Comparison of ENCODE assay signal across 16 cellular contexts in the genomic region with DNA sequence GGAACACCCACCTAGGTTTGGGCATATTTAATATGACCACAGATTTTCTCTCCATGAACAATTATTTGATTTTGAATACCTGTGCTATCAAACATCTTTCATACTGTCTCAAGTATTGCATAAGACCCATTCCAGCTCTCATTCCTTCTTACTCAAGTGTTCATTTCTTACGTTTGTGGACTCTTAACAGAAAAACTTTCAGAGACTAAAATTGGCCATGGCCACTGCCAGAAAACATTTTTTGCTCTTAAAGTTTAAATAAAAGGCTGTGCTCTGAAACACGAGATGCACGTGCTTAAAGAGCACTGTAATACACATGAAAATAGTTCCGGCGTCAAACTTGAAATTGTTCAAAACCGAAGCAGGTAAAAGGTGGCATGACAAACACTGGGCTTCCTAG.
DNase-seq lines count a peak whose midpoint lies in the region; ATAC-seq and TF ChIP-seq lines count a peak whose summit lies in the region.
"Had no signal": no experiment of that assay in that cellular context is flagged by ENCODE, and none has a peak within 500 bp of the region (broad histone marks: within the 10 kb centered on the region; RNA-seq: fewer than 3 reads in every experiment).

No MANE protein-coding gene starts in this region.

- peak overlapping the region; percentile 90 for H3K27ac Mint-ChIP-seq in activated T-cell treated with anti-CD3 and anti-CD28 coated beads, Interleukin-2, amount 50 U/mL, for 24 hours
- H3K27ac Mint-ChIP-seq in T-cell (peak overlapping the region; percentile 87 to 90), osteocyte (ENCODE audit: unreplicated experiment) (no peak overlapping the region)
- H3K27ac Mint-ChIP-seq in stimulated activated effector memory CD8-positive, alpha-beta T cell treated with anti-CD3 and anti-CD28 coated beads, Interleukin-12 subunit alpha, Interleukin-12 subunit beta, amount 100 ng/mL, for 72 hours, result peak overlapping the region; percentile 68
- H3K27ac Mint-ChIP-seq: type B pancreatic cell had no signal

- H3K27me3 Mint-ChIP-seq in activated T-cell treated with anti-CD3 and anti-CD28 coated beads, Interleukin-2, amount 50 U/mL, for 24 hours, result no peaks in the 10 kb centered on the region
- no peaks in the 10 kb centered on the region for H3K27me3 Mint-ChIP-seq in T-cell
- no peaks in the 10 kb centered on the region for H3K27me3 Mint-ChIP-seq in osteocyte (ENCODE audit: unreplicated experiment)
- H3K27me3 Mint-ChIP-seq: type B pancreatic cell had no signal

- peaks cover 82% of the 10 kb centered on the region for H3K4me1 Mint-ChIP-seq in activated T-cell treated with anti-CD3 and anti-CD28 coated beads, Interleukin-2, amount 50 U/mL, for 24 hours (ENCODE audit: low read depth)
- H3K4me1 Mint-ChIP-seq in T-cell (peaks cover 70 to 77% (median 76%) of the 10 kb centered on the region in 3 donors), osteocyte (ENCODE audit: unreplicated experiment) (peaks cover 35% of the 10 kb centered on the region)
- peaks cover 65% of the 10 kb centered on the region for H3K4me1 Mint-ChIP-seq in stimulated activated effector memory CD8-positive, alpha-beta T cell treated with anti-CD3 and anti-CD28 coated beads, Interleukin-12 subunit alpha, Interleukin-12 subunit beta, amount 100 ng/mL, for 72 hours

- no peak for ATAC-seq in T-cell (replicated peaks in 1 of 4)
- ATAC-seq in stimulated activated effector memory CD8-positive, alpha-beta T cell treated with anti-CD3 and anti-CD28 coated beads, Interleukin-12 subunit alpha, Interleukin-12 subunit beta, amount 100 ng/mL, for 72 hours, result no peak

- H3K36me3 Mint-ChIP-seq in activated T-cell treated with anti-CD3 and anti-CD28 coated beads, Interleukin-2, amount 50 U/mL, for 24 hours (ENCODE audit: low read depth), result no peaks in the 10 kb centered on the region
- H3K36me3 Mint-ChIP-seq in T-cell, result peaks cover 9% of the 10 kb centered on the region
- peaks cover 18% of the 10 kb centered on the region for H3K36me3 Mint-ChIP-seq in stimulated activated effector memory CD8-positive, alpha-beta T cell treated with anti-CD3 and anti-CD28 coated beads, Interleukin-12 subunit alpha, Interleukin-12 subunit beta, amount 100 ng/mL, for 72 hours
- no peaks in the 10 kb centered on the region for H3K36me3 Mint-ChIP-seq in osteocyte (ENCODE audit: unreplicated experiment)
- H3K36me3 Mint-ChIP-seq: type B pancreatic cell had no signal

- H3K27ac ChIP-seq in epithelial cell of prostate (peak overlapping the region; percentile 0), caudate nucleus (ENCODE audit: low read depth, low read length) (no peak overlapping the region)
- H3K27ac ChIP-seq: WERI-Rb-1 had no signal

- H3K4me3 Mint-ChIP-seq in activated T-cell treated with anti-CD3 and anti-CD28 coated beads, Interleukin-2, amount 50 U/mL, for 24 hours, result peak overlapping the region; percentile 52
- peak overlapping the region; percentile 81 to 82 (median 82) for H3K4me3 Mint-ChIP-seq in T-cell
- H3K4me3 Mint-ChIP-seq in stimulated activated effector memory CD8-positive, alpha-beta T cell treated with anti-CD3 and anti-CD28 coated beads, Interleukin-12 subunit alpha, Interleukin-12 subunit beta, amount 100 ng/mL, for 72 hours, result peak overlapping the region; percentile 78
- H3K4me3 Mint-ChIP-seq in osteocyte (ENCODE audit: unreplicated experiment), result no peak overlapping the region
- H3K4me3 Mint-ChIP-seq: type B pancreatic cell had no signal

- CTCF ChIA-PET in T-cell (lab: Charles Lee), result interaction anchor here in 1 of 2 donors (1.5 to 2.8 kb wide), 3 partner anchors 7 to 17 kb away, joined by 4 to 14 read pairs (median 10); no protein-coding TSS in a partner anchor

- POLR2A ChIA-PET in T-cell (lab: Charles Lee), result interaction anchor here in 1 of 2 donors (1.2 kb wide), 1 partner anchor 11 kb away, joined by 5 read pairs; no protein-coding TSS in a partner anchor

- DNase-seq in activated T-cell treated with anti-CD3 and anti-CD28 coated beads, Interleukin-2, amount 50 U/mL, for 24 hours, result no peak
- no peak for DNase-seq in activated T-cell treated with anti-CD3 and anti-CD28 coated beads, Interleukin-2, amount 50 U/mL, for 48 hours
- DNase-seq in T-cell (no peak), epithelial cell of prostate (ENCODE audit: low read depth, low spot score) (no peak), NAMALWA (ENCODE audit: low spot score) (no peak), caudate nucleus (lab: John Stamatoyannopoulos, UW) (no peak), osteocyte (ENCODE audit: extremely low spot score, unreplicated experiment) (no peak)
- DNase-seq in stimulated activated effector memory CD8-positive, alpha-beta T cell treated with anti-CD3 and anti-CD28 coated beads, Interleukin-12 subunit alpha, Interleukin-12 subunit beta, amount 100 ng/mL, for 72 hours (ENCODE audit: low spot score in 2 of 2), result no peak
- DNase-seq: DMS153; hypothalamus; mesendoderm; NCI-H2081 treated with DMSO at 0.1 percent for 48 hours; NK-92 treated with Interleukin-12 subunit alpha and Interleukin-12 subunit beta, amount 100 ng/mL, for 24 hours; nucleus accumbens had no signal

- H3K9me3 Mint-ChIP-seq in activated T-cell treated with anti-CD3 and anti-CD28 coated beads, Interleukin-2, amount 50 U/mL, for 24 hours, result no peaks in the 10 kb centered on the region
- no peaks in the 10 kb centered on the region for H3K9me3 Mint-ChIP-seq in T-cell
- no peaks in the 10 kb centered on the region for H3K9me3 Mint-ChIP-seq in stimulated activated effector memory CD8-positive, alpha-beta T cell treated with anti-CD3 and anti-CD28 coated beads, Interleukin-12 subunit alpha, Interleukin-12 subunit beta, amount 100 ng/mL, for 72 hours
- H3K9me3 Mint-ChIP-seq in osteocyte (ENCODE audit: unreplicated experiment), result no peaks in the 10 kb centered on the region
- H3K9me3 Mint-ChIP-seq: type B pancreatic cell had no signal

- TF ChIP-seq CTCF in osteocyte (IDR thresholded peaks at IDR 0.05), result no peak
